ENCODE assay signal across 8 cellular contexts in the genomic region with DNA sequence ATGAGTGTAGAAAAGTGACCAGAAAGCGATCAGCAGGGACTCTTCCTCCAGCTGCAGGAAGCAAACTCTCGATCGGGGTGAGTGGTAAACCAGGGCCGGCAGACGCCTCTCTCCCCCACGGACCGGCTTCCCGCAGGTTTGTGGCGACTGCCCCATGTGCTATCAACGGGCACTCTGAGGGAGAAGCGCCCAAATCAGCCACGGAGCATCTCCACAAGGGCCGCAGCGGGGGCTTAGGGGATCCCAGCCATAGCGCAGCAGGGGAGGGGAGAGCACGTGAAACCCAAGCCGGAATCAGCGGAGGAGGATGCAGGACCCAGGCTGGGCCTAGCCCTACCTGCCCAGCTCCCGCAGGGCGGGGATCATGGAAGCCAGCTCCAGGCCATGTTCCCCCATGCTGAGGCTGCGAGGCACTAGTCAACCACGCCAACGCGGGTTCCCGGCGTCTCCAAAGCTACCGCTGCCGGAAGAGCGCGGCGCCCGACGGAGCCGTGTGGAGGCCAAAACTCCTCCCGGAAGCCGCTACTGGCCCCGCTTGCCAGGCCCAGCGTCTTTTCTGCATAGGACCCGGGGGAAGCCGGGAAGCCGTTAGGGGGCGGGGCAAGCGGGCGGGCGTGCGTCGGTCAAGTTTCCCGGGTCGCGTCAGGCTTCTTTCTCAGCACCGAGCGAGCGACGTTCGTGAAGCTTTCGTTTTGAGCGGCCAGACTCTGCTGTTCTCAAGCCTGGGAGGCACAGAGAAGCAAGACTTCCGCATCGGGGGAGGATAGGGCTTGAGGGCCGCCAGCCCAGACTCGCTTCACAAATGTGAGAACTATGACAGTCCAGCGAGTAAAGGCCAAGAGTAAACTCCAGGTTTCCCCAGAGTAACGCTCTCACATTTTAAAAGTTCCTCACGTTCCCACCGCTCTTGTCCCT. TPM values are rescaled to one million over a fixed set of nuclear protein-coding genes. Genes with fewer than 3 reads are reported as not detected.
A peak's percentile ranks its signal among the peaks of the same experiment; 100 is the strongest.
DNase-seq lines count a peak whose midpoint lies in the region; ATAC-seq and TF ChIP-seq lines count a peak whose summit lies in the region.

ATR (minus strand) TSS at position 425 of the 915 bp plus-strand sequence; CDS start at position 396, 29 bp downstream.

- TF ChIP-seq POLR2A in prostate gland (IDR thresholded peaks at IDR 0.05), result peak; percentile 75

- H3K4me1 Mint-ChIP-seq in T-helper 1 cell treated with Interleukin-12 subunit alpha and Interleukin-12 subunit beta and Interleukin-4 antibody, amounts not matched to agents 30 μg/mL and 1 μg/mL, for 36 hours (ENCODE audit: low read depth), result peaks cover 33% of the 10 kb centered on the region

- no peaks in the 10 kb centered on the region for H3K9me3 Mint-ChIP-seq in T-helper 1 cell treated with Interleukin-12 subunit alpha and Interleukin-12 subunit beta and Interleukin-4 antibody, amounts not matched to agents 30 μg/mL and 1 μg/mL, for 36 hours

- peak; percentile 95 for ATAC-seq in HG02884 (IDR thresholded peaks at IDR 0.05; ENCODE audit: unreplicated experiment)
- ATAC-seq in left cardiac atrium, result peak; percentile 99

- no peaks in the 10 kb centered on the region for H3K4me1 ChIP-seq in prostate gland (replicated peaks)
- H3K4me1 ChIP-seq in urinary bladder (ENCODE audit: insufficient read depth), result no peaks in the 10 kb centered on the region

- H3K9me3 ChIP-seq in prostate gland, result no peaks in the 10 kb centered on the region

- in situ Hi-C loops in GM13977 (cut with MboI; ENCODE audit: low pct_unique_long_range_greater_than_20kb, low sequenced_read_pairs, unreplicated experiment), result loop anchor here (25.0 kb wide), 1 partner anchor 409 kb away; no protein-coding TSS in a partner anchor

- H3K27me3 Mint-ChIP-seq in T-helper 1 cell treated with Interleukin-12 subunit alpha and Interleukin-12 subunit beta and Interleukin-4 antibody, amounts not matched to agents 30 μg/mL and 1 μg/mL, for 36 hours (ENCODE audit: low read depth), result peaks cover 15% of the 10 kb centered on the region

- H3K4me3 ChIP-seq in prostate gland (peak within 1 kb of the TSS; percentile 71 to 82), urinary bladder (ENCODE audit: low read depth, low read length) (peak within 1 kb of the TSS; percentile 65)

- peak within 1 kb of the TSS; percentile 88 to 95 for H3K27ac ChIP-seq in prostate gland
- H3K27ac ChIP-seq in urinary bladder (ENCODE audit: low read depth), result peak within 1 kb of the TSS; percentile 91

- H3K36me3 Mint-ChIP-seq in T-helper 1 cell treated with Interleukin-12 subunit alpha and Interleukin-12 subunit beta and Interleukin-4 antibody, amounts not matched to agents 30 μg/mL and 1 μg/mL, for 36 hours (ENCODE audit: low read depth), result peaks cover 11% of the 10 kb centered on the region

- no peak for TF ChIP-seq CTCF in GM13977 (IDR thresholded peaks at IDR 0.05; ENCODE audit: extremely low read depth, insufficient read depth, missing control alignments)
- peak in 2 of 4 experiments; percentile 27 to 28 for TF ChIP-seq CTCF in prostate gland (IDR thresholded peaks at IDR 0.05)

- DNase-seq in GM13977 (ENCODE audit: low spot score) (peak; percentile 91), NCI-H1694 (lab: John Stamatoyannopoulos, UW) (peak; percentile 90), amniotic stem cell (lab: John Stamatoyannopoulos, UW) (peak; percentile 93), left cardiac atrium (peak; percentile 98), prostate gland (ENCODE audit: low spot score) (peak; percentile 96)

- peak within 1 kb of the TSS; percentile 97 for H3K4me3 Mint-ChIP-seq in T-helper 1 cell treated with Interleukin-12 subunit alpha and Interleukin-12 subunit beta and Interleukin-4 antibody, amounts not matched to agents 30 μg/mL and 1 μg/mL, for 36 hours

- peak within 1 kb of the TSS; percentile 98 for H3K27ac Mint-ChIP-seq in T-helper 1 cell treated with Interleukin-12 subunit alpha and Interleukin-12 subunit beta and Interleukin-4 antibody, amounts not matched to agents 30 μg/mL and 1 μg/mL, for 36 hours

- intact Hi-C loops in left cardiac atrium (cut with DNase I), result no loop called here
- intact Hi-C loops in prostate gland (cut with DNase I), result loop anchor here (1.0 to 2.0 kb wide), 2 partner anchors 130 to 423 kb away; partner anchors contain the start of genes U2SURP and XRN1

- WGBS in prostate gland, result under 1% methylated on average over 52 of the region's 65 CpGs
- WGBS in urinary bladder, result under 1% methylated on average over 65 of the region's 65 CpGs

- no peaks in the 10 kb centered on the region for H3K27me3 ChIP-seq in prostate gland (replicated peaks; ENCODE audit: insufficient read depth)

- H3K36me3 ChIP-seq in prostate gland (no peaks in the 10 kb centered on the region), urinary bladder (ENCODE audit: insufficient read depth) (no peaks in the 10 kb centered on the region)

RNA-seq across cellular contexts. Expression of gene ATR, which starts in this region (rescaled TPM):
- 10 to 100 TPM in 1 of 2 donors, 1 to 10 TPM in 1; 9.7 to 12.5 TPM for total RNA-seq in left cardiac atrium
- total RNA-seq in prostate gland, result 10 to 100 TPM; 35.6 to 36.1 TPM
- total RNA-seq in urinary bladder, result 53.8 TPM
- polyA plus RNA-seq in urinary bladder, result 8.1 TPM

Comparison
In these comparisons a context has a peak if more than half of its experiments do, and no peak if none do; other contexts are left out.
1. Peak in every context shown above with its lines: DNase-seq, ATAC-seq, H3K4me3 ChIP-seq and H3K27ac ChIP-seq.